In genomic region chr12:51546102-51546501, GRCh38 we compare ENCODE assay signal across 23 cellular contexts.
"Had no signal": no experiment of that assay in that cellular context is flagged by ENCODE, and none has a peak within 500 bp of the region (broad histone marks: within the 10 kb centered on the region; RNA-seq: fewer than 3 reads in every experiment).

No MANE protein-coding gene starts in this region.

- H3K27ac ChIP-seq: colonic mucosa, epithelial cell of prostate, esophagus squamous epithelium, foreskin keratinocyte, gastroesophageal sphincter, heart right ventricle, left lung, lower lobe of right lung had no signal

- ATAC-seq: effector memory CD8-positive, alpha-beta T cell; esophagus mucosa; foreskin keratinocyte; gastroesophageal sphincter; heart right ventricle; left cardiac atrium; left lung; left ventricle myocardium superior; lower lobe of right lung; mucosa of descending colon had no signal

- DNase-seq: colonic mucosa; cortex of kidney; effector CD8-positive, alpha-beta T cell; effector memory CD8-positive, alpha-beta T cell; endodermal cell; erythroblast; esophagus squamous epithelium; foreskin keratinocyte; head of caudate nucleus; heart right ventricle; hippocampal formation; left cardiac atrium; left lung; left ventricle myocardium superior; lower lobe of right lung; mesenchymal stem cell; mucosa of descending colon; naive B cell had no signal

- H3K36me3 ChIP-seq: colonic mucosa, esophagus squamous epithelium, gastroesophageal sphincter, heart right ventricle, left lung, lower lobe of right lung had no signal

- H3K4me1 ChIP-seq: colonic mucosa, esophagus squamous epithelium, foreskin keratinocyte, gastroesophageal sphincter, heart right ventricle, left lung, lower lobe of right lung had no signal

- H3K27ac Mint-ChIP-seq: dendritic cell treated with granulocyte-macrophage colony-stimulating factor and Interleukin-4, amounts not matched to agents 40 ng/mL and 50 ng/mL, for 4 days; effector memory CD8-positive, alpha-beta T cell; endodermal cell; mesothelial cell of epicardium; naive B cell had no signal

- H3K27me3 ChIP-seq: colonic mucosa had no signal

- H3K9me3 Mint-ChIP-seq: dendritic cell treated with granulocyte-macrophage colony-stimulating factor and Interleukin-4, amounts not matched to agents 40 ng/mL and 50 ng/mL, for 4 days; effector memory CD8-positive, alpha-beta T cell had no signal

- H3K36me3 Mint-ChIP-seq: mesothelial cell of epicardium had no signal

- H3K4me3 Mint-ChIP-seq: dendritic cell treated with granulocyte-macrophage colony-stimulating factor and Interleukin-4, amounts not matched to agents 40 ng/mL and 50 ng/mL, for 4 days; effector memory CD8-positive, alpha-beta T cell; endodermal cell; mesothelial cell of epicardium; naive B cell had no signal

- H3K4me1 Mint-ChIP-seq: endodermal cell, mesothelial cell of epicardium had no signal

- H3K9me3 ChIP-seq: colonic mucosa, esophagus squamous epithelium, gastroesophageal sphincter, heart right ventricle, left lung, lower lobe of right lung, mucosa of descending colon had no signal

- H3K4me3 ChIP-seq: colonic mucosa, esophagus squamous epithelium, gastroesophageal sphincter, heart right ventricle, left lung, lower lobe of right lung, mucosa of descending colon had no signal
